In the genomic region with DNA sequence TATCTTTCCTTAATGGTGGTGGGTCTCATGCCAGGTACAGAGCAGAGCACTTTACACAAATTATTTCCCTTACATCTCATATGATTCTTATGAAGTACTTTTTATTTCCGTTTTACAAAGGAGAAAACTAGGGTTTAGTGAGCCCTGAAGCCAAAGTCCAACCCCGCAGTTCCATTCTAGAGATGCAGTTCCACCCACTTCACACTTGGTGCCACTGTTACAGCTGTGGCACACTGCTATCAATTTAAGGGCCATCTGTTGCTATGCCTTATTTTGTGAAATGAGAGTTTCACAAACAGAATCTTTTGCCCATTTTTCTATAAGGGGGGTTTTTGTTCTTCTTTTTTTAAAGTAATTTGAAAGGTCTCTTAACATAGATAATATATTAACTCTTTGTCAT, we compare ENCODE assay signal across 8 cellular contexts. TPM values are rescaled to one million over a fixed set of nuclear protein-coding genes. Genes with fewer than 3 reads are reported as not detected.
A peak's percentile ranks its signal among the peaks of the same experiment; 100 is the strongest.
DNase-seq lines count a peak whose midpoint lies in the region; ATAC-seq, FAIRE-seq and TF ChIP-seq lines count a peak whose summit lies in the region.

No MANE protein-coding gene starts in this region.

- no peak overlapping the region for H3K27ac Mint-ChIP-seq in stimulated activated memory B cell treated with anti-CD40 and anti-IgM and Interleukin-4, amounts not matched to agents 10 μg/mL and 1 μg/mL and 100 μg/mL, for 72 hours

- H3K36me3 ChIP-seq in BJ (ENCODE audit: control insufficient read depth, insufficient read depth, low read length) (no peaks in the 10 kb centered on the region; the same call in 1 of the 2 replicates), kidney (ENCODE audit: control insufficient read depth in 1 of 2, insufficient read depth in 2 of 2, low read length in 2 of 2) (peaks cover 6 to 9% of the 10 kb centered on the region in 2 donors)

- no peaks in the 10 kb centered on the region for H3K9me3 ChIP-seq in kidney (ENCODE audit: control insufficient read depth in 1 of 2, low read length in 2 of 2)

- H3K9ac ChIP-seq in kidney (ENCODE audit: low read length in 2 of 2), result no peak overlapping the region

- H3K27me3 ChIP-seq in BJ (ENCODE audit: control insufficient read depth, insufficient read depth, low read length), result no peaks in the 10 kb centered on the region

- H3K4me3 Mint-ChIP-seq in stimulated activated memory B cell treated with anti-CD40 and anti-IgM and Interleukin-4, amounts not matched to agents 10 μg/mL and 1 μg/mL and 100 μg/mL, for 72 hours, result no peak overlapping the region

- POLR2A ChIA-PET in BJ (lab: Charles Lee), result no interaction called here

- no peak overlapping the region for H3K4me3 ChIP-seq in BJ (ENCODE audit: low read depth, low read length)
- H3K4me3 ChIP-seq in kidney (ENCODE audit: low read length in 2 of 2), result no peak overlapping the region

- FAIRE-seq in kidney (lab: Jason Lieb, UNC), result no peak

- H3K27me3 Mint-ChIP-seq in stimulated activated memory B cell treated with anti-CD40 and anti-IgM and Interleukin-4, amounts not matched to agents 10 μg/mL and 1 μg/mL and 100 μg/mL, for 72 hours, result no peaks in the 10 kb centered on the region

- no peaks in the 10 kb centered on the region for H3K4me1 Mint-ChIP-seq in stimulated activated memory B cell treated with anti-CD40 and anti-IgM and Interleukin-4, amounts not matched to agents 10 μg/mL and 1 μg/mL and 100 μg/mL, for 72 hours

- DNase-seq in BJ (ENCODE audit: low read depth) (no peak), GM20000 (ENCODE audit: low spot score) (no peak), SW480 (ENCODE audit: low spot score) (peak; percentile 39), kidney (no peak), DMS114 treated with DMSO at 0.1 percent for 48 hours (lab: John Stamatoyannopoulos, UW; ENCODE audit: unreplicated experiment) (no peak)

- H3K36me3 Mint-ChIP-seq in stimulated activated memory B cell treated with anti-CD40 and anti-IgM and Interleukin-4, amounts not matched to agents 10 μg/mL and 1 μg/mL and 100 μg/mL, for 72 hours, result peaks cover 35% of the 10 kb centered on the region

- no peak overlapping the region for H3K27ac ChIP-seq in kidney (ENCODE audit: low read depth in 2 of 2, low read length in 2 of 2)

- H3K4me1 ChIP-seq in kidney (ENCODE audit: control insufficient read depth in 1 of 2, insufficient read depth in 1 of 2, low read depth in 1 of 2, low read length in 2 of 2), result no peaks in the 10 kb centered on the region

- intact Hi-C loops in kidney (cut with DNase I), result loop anchor here (10.0 kb wide), 1 partner anchor 411 kb away; no protein-coding TSS in a partner anchor

- ATAC-seq in GM21390 (IDR thresholded peaks at IDR 0.05; ENCODE audit: unreplicated experiment) (no peak), HG02884 (IDR thresholded peaks at IDR 0.05; ENCODE audit: unreplicated experiment) (no peak)
- ATAC-seq in stimulated activated memory B cell treated with anti-CD40 and anti-IgM and Interleukin-4, amounts not matched to agents 10 μg/mL and 1 μg/mL and 100 μg/mL, for 72 hours, result no peak

- TF ChIP-seq CTCF in BJ (IDR thresholded peaks at IDR 0.05; ENCODE audit: insufficient read depth, low read depth, low read length) (peak; percentile 50), GM20000 (IDR thresholded peaks at IDR 0.05; ENCODE audit: extremely low read depth, missing control alignments) (peak; percentile 10), kidney (IDR thresholded peaks at IDR 0.05; ENCODE audit: borderline replicate concordance, extremely low read depth, insufficient read depth) (peak; percentile 48)

- H3K9me3 Mint-ChIP-seq in stimulated activated memory B cell treated with anti-CD40 and anti-IgM and Interleukin-4, amounts not matched to agents 10 μg/mL and 1 μg/mL and 100 μg/mL, for 72 hours, result no peaks in the 10 kb centered on the region

- CTCF ChIA-PET in BJ (lab: Yijun Ruan, JAX), result interaction anchor here (1.0 to 1.4 kb wide), 2 partner anchors 13 to 407 kb away, joined by 3 read pairs; a partner anchor contains a TSS

RNA-seq across cellular contexts. Expression of a gene that starts 12.9 kb away (rescaled TPM):
- polyA plus RNA-seq in BJ (2011; rRNA removed) (10.9 and 12.4 TPM in 2 replicates), kidney (ENCODE audit: insufficient read depth, low read depth, low replicate concordance) (46.8 TPM)
- polyA minus RNA-seq in BJ (2011; rRNA and poly(A)+ RNA removed), result 7.8 and 8.5 TPM in 2 replicates
- total RNA-seq in kidney, result 29.1 TPM

RNA-seq across cellular contexts. Expression of a gene that starts 21.0 kb away (rescaled TPM):
- polyA plus RNA-seq in BJ (2011; rRNA removed) (not detected in 2 replicates), kidney (ENCODE audit: insufficient read depth, low read depth, low replicate concordance) (not detected)
- polyA minus RNA-seq in BJ (2011; rRNA and poly(A)+ RNA removed), result not detected in 2 replicates
- total RNA-seq in kidney, result not detected
